Comparison of ENCODE assay signal across 1 cellular context in genomic region chr14:72594099-72594901, GRCh38.
A peak's percentile ranks its signal among the peaks of the same experiment; 100 is the strongest.
TF ChIP-seq lines count a peak whose summit lies in the region.

No MANE protein-coding gene starts in this region.

TF ChIP-seq in GM12878, 131 proteins besides CTCF, POLR2A, EP300 and RAD21 (continued from another document):
- TF ChIP-seq IRF5 (IDR thresholded peaks at IDR 0.05; ENCODE audit: borderline replicate concordance): no peak
- peak; percentile 70; the same call in 1 of the 2 replicates for TF ChIP-seq ZNF687 (IDR thresholded peaks at IDR 0.05)
- peak; percentile 81; the same call in 1 of the 2 replicates for TF ChIP-seq BCL11A (IDR thresholded peaks at IDR 0.05; ENCODE audit: low read depth, low read length)
- TF ChIP-seq IKZF1 (conservative IDR thresholded peaks at IDR 0.05): peak; percentile 77
- TF ChIP-seq TCF3 (IDR thresholded peaks at IDR 0.05; ENCODE audit: borderline replicate concordance, insufficient read depth, low read depth, low read length): no peak
- TF ChIP-seq DPF2 (IDR thresholded peaks at IDR 0.05): peak; percentile 70; the same call in 1 of the 2 replicates
- peak; percentile 34 for TF ChIP-seq SMAD1 (IDR thresholded peaks at IDR 0.05; ENCODE audit: low read depth, partially characterized antibody)
- TF ChIP-seq, protein P1, sequence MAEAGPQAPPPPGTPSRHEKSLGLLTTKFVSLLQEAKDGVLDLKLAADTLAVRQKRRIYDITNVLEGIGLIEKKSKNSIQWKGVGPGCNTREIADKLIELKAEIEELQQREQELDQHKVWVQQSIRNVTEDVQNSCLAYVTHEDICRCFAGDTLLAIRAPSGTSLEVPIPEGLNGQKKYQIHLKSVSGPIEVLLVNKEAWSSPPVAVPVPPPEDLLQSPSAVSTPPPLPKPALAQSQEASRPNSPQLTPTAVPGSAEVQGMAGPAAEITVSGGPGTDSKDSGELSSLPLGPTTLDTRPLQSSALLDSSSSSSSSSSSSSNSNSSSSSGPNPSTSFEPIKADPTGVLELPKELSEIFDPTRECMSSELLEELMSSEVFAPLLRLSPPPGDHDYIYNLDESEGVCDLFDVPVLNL (IDR thresholded peaks at IDR 0.05; ENCODE audit: low read depth, low read length): 0 out of 2 replicates have a peak, but pooled peaks have one; percentile 60
- TF ChIP-seq, protein P2, sequence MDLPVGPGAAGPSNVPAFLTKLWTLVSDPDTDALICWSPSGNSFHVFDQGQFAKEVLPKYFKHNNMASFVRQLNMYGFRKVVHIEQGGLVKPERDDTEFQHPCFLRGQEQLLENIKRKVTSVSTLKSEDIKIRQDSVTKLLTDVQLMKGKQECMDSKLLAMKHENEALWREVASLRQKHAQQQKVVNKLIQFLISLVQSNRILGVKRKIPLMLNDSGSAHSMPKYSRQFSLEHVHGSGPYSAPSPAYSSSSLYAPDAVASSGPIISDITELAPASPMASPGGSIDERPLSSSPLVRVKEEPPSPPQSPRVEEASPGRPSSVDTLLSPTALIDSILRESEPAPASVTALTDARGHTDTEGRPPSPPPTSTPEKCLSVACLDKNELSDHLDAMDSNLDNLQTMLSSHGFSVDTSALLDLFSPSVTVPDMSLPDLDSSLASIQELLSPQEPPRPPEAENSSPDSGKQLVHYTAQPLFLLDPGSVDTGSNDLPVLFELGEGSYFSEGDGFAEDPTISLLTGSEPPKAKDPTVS (IDR thresholded peaks at IDR 0.05; ENCODE audit: low read depth, low read length): peak; percentile 78; the same call in 1 of the 2 replicates
- peak; percentile 89; the same call in 1 of the 3 replicates for TF ChIP-seq POU2F2 (IDR thresholded peaks at IDR 0.05; ENCODE audit: borderline replicate concordance, low read depth, low read length)
- peak; percentile 46; the same call in 1 of the 2 replicates for TF ChIP-seq MYB (IDR thresholded peaks at IDR 0.05; ENCODE audit: borderline replicate concordance, low read depth, low read length)
- TF ChIP-seq NBN (IDR thresholded peaks at IDR 0.05): peak; percentile 48; the same call in 1 of the 2 replicates
- no peak for TF ChIP-seq SP1 (IDR thresholded peaks at IDR 0.05; ENCODE audit: low read depth, low read length)
- 0 out of 2 replicates have a peak, but pooled peaks have one; percentile 18 for TF ChIP-seq MEF2A (IDR thresholded peaks at IDR 0.05; ENCODE audit: insufficient read depth, low read depth, low read length)
- TF ChIP-seq NFIC (IDR thresholded peaks at IDR 0.05; ENCODE audit: low read depth, low read length): 0 out of 2 replicates have a peak, but pooled peaks have one; percentile 17
- peak; percentile 99 for TF ChIP-seq MTA2 (IDR thresholded peaks at IDR 0.05; ENCODE audit: low read depth)
- peak; percentile 69 to 79; a peak in 2 of 4 replicates for TF ChIP-seq IKZF2 (IDR thresholded peaks at IDR 0.05)
- TF ChIP-seq POLR2AphosphoS5 (IDR thresholded peaks at IDR 0.05; ENCODE audit: low read length): no peak
- TF ChIP-seq, protein P3, sequence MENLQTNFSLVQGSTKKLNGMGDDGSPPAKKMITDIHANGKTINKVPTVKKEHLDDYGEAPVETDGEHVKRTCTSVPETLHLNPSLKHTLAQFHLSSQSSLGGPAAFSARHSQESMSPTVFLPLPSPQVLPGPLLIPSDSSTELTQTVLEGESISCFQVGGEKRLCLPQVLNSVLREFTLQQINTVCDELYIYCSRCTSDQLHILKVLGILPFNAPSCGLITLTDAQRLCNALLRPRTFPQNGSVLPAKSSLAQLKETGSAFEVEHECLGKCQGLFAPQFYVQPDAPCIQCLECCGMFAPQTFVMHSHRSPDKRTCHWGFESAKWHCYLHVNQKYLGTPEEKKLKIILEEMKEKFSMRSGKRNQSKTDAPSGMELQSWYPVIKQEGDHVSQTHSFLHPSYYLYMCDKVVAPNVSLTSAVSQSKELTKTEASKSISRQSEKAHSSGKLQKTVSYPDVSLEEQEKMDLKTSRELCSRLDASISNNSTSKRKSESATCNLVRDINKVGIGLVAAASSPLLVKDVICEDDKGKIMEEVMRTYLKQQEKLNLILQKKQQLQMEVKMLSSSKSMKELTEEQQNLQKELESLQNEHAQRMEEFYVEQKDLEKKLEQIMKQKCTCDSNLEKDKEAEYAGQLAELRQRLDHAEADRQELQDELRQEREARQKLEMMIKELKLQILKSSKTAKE (IDR thresholded peaks at IDR 0.05; ENCODE audit: low read depth, poor library complexity, severe bottlenecking): peak; percentile 86
- peak; percentile 71 for TF ChIP-seq ATF7 (IDR thresholded peaks at IDR 0.05; ENCODE audit: low read depth)
- TF ChIP-seq CHD2 (IDR thresholded peaks at IDR 0.05; ENCODE audit: borderline replicate concordance, low read depth, low read length): peak; percentile 53; the same call in 1 of the 2 replicates
- TF ChIP-seq NR2F1 (conservative IDR thresholded peaks at IDR 0.05): peak; percentile 80
- peak; percentile 43; the same call in 1 of the 2 replicates for TF ChIP-seq RAD51 (IDR thresholded peaks at IDR 0.05)
- no peak for TF ChIP-seq CREM (IDR thresholded peaks at IDR 0.05; ENCODE audit: low read depth)
- peak; percentile 71 for TF ChIP-seq E2F8 (IDR thresholded peaks at IDR 0.05; ENCODE audit: low read depth, partially characterized antibody)
- peak; percentile 84 for TF ChIP-seq MLLT1 (IDR thresholded peaks at IDR 0.05)
- peak; percentile 84 for TF ChIP-seq MEF2B (IDR thresholded peaks at IDR 0.05; ENCODE audit: partially characterized antibody, poor library complexity, severe bottlenecking)
- TF ChIP-seq TAF1 (IDR thresholded peaks at IDR 0.05; ENCODE audit: borderline replicate concordance, low read depth, low read length): no peak
- TF ChIP-seq RUNX3 (IDR thresholded peaks at IDR 0.05; ENCODE audit: low read length): peak; percentile 67
- peak; percentile 12 for TF ChIP-seq CUX1 (IDR thresholded peaks at IDR 0.05; ENCODE audit: insufficient replicate concordance, low read depth, low read length)
- TF ChIP-seq BMI1 (IDR thresholded peaks at IDR 0.05; ENCODE audit: borderline replicate concordance): 0 out of 2 replicates have a peak, but pooled peaks have one; percentile 56
- peak; percentile 59; the same call in 1 of the 2 replicates for TF ChIP-seq PAX5 (IDR thresholded peaks at IDR 0.05; ENCODE audit: borderline replicate concordance, low read depth, low read length)
- TF ChIP-seq JUND (IDR thresholded peaks at IDR 0.05; ENCODE audit: low read depth, low read length): no peak
- TF ChIP-seq RELB (IDR thresholded peaks at IDR 0.05; ENCODE audit: low read depth): peak; percentile 75
